In the genomic region with DNA sequence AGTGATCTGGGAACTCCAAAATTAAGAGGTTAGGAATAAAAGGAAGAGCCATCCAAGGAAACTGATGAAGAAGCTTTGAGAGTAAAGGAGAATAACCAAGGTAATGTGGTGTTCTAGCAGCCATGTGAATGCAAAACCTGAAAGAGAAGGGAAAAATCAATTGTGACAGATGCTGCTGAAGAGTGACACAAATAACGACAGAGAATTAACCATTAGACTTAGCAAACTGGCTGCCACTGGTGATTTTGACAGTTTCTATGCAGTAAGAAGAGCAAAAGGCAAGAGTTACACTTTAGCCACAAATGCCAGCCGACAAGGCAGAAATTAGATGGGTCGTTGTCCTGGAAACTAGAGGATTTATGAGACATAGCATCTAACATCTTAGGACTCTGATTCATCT, we compare ENCODE assay signal across 19 cellular contexts. TPM values are rescaled to one million over a fixed set of nuclear protein-coding genes. Genes with fewer than 3 reads are reported as not detected.
DNase-seq lines count a peak whose midpoint lies in the region; ATAC-seq and TF ChIP-seq lines count a peak whose summit lies in the region.
"Had no signal": no experiment of that assay in that cellular context is flagged by ENCODE, and none has a peak within 500 bp of the region (broad histone marks: within the 10 kb centered on the region; RNA-seq: fewer than 3 reads in every experiment).

No MANE protein-coding gene starts in this region.

- H3K27me3 Mint-ChIP-seq in activated CD8-positive, alpha-beta T cell treated with anti-CD3 and anti-CD28 coated beads for 36 hours: peaks cover 4% of the 10 kb centered on the region

- POLR2A ChIA-PET in activated CD8-positive, alpha-beta T cell treated with anti-CD3 and anti-CD28 coated beads for 36 hours (lab: Charles Lee): no interaction called here

- DNase-seq in foreskin keratinocyte (no peak), COLO829 (ENCODE audit: low spot score) (no peak)
- no peak for DNase-seq in activated CD8-positive, alpha-beta T cell treated with anti-CD3 and anti-CD28 coated beads for 36 hours
- no peak for DNase-seq in stimulated activated CD4-positive, alpha-beta T cell treated with anti-CD3 and anti-CD28 coated beads, Interleukin-15, amount 100 ng/mL, for 24 hours
- DNase-seq: CD4-positive, alpha-beta T cell; CD8-positive, alpha-beta memory T cell; COR-L47; DMS153; DND-41; GM23248; H7; HCEC 1CT had no signal

- intact Hi-C loops in activated CD8-positive, alpha-beta T cell treated with anti-CD3 and anti-CD28 coated beads for 36 hours (cut with micrococcal nuclease): no loop called here

- no peaks in the 10 kb centered on the region for H3K9me3 Mint-ChIP-seq in activated CD8-positive, alpha-beta T cell treated with anti-CD3 and anti-CD28 coated beads for 36 hours
- H3K9me3 Mint-ChIP-seq: CD4-positive, alpha-beta T cell had no signal

- ATAC-seq in foreskin keratinocyte: peak; percentile 73
- no peak for ATAC-seq in activated CD8-positive, alpha-beta T cell treated with anti-CD3 and anti-CD28 coated beads for 36 hours
- ATAC-seq in HG02610 (IDR thresholded peaks at IDR 0.05; ENCODE audit: unreplicated experiment): no peak

- H3K4me3 Mint-ChIP-seq in activated CD8-positive, alpha-beta T cell treated with anti-CD3 and anti-CD28 coated beads for 36 hours: no peak overlapping the region
- H3K4me3 Mint-ChIP-seq: B cell; CD4-positive, alpha-beta T cell; CD8-positive, alpha-beta memory T cell had no signal

- peak; percentile 94 for TF ChIP-seq EP300 in neural cell (conservative IDR thresholded peaks at IDR 0.05; ENCODE audit: poor library complexity, severe bottlenecking)

- H3K9me3 ChIP-seq in neural cell (ENCODE audit: low read length): no peaks in the 10 kb centered on the region
- H3K9me3 ChIP-seq: BLaER1 had no signal

- no peaks in the 10 kb centered on the region for H3K9me2 ChIP-seq in neural cell (ENCODE audit: insufficient read depth, low read length)

- H3K27ac ChIP-seq in angular gyrus (ENCODE audit: low read depth, low read length) (peak overlapping the region; percentile 45), foreskin keratinocyte (no peak overlapping the region), neural cell (ENCODE audit: low read length) (peak overlapping the region; percentile 77)
- H3K27ac ChIP-seq: BLaER1, C4-2B, GM23248 had no signal

- no peaks in the 10 kb centered on the region for H3K36me3 Mint-ChIP-seq in activated CD8-positive, alpha-beta T cell treated with anti-CD3 and anti-CD28 coated beads for 36 hours (ENCODE audit: low read depth)
- H3K36me3 Mint-ChIP-seq: CD8-positive, alpha-beta memory T cell had no signal

- peaks cover 6% of the 10 kb centered on the region for H3F3A ChIP-seq in neural cell (ENCODE audit: insufficient read depth, low read length, poor library complexity, severe bottlenecking)

- H4K20me1 ChIP-seq in neural cell (ENCODE audit: insufficient read depth): no peaks in the 10 kb centered on the region
- H4K20me1 ChIP-seq: BLaER1 had no signal

- no peaks in the 10 kb centered on the region for H3K36me3 ChIP-seq in neural cell (ENCODE audit: insufficient read depth, low read length)
- H3K36me3 ChIP-seq: BLaER1 had no signal

- H3K4me2 ChIP-seq in neural cell (ENCODE audit: low read length): peak overlapping the region; percentile 22
- H3K4me2 ChIP-seq: BLaER1 had no signal

- TF ChIP-seq CTCF in foreskin keratinocyte (conservative IDR thresholded peaks at IDR 0.05) (no peak), neural cell (IDR thresholded peaks at IDR 0.05; ENCODE audit: poor library complexity, severe bottlenecking) (no peak)
- TF ChIP-seq CTCF in activated CD8-positive, alpha-beta T cell treated with anti-CD3 and anti-CD28 coated beads for 36 hours (IDR thresholded peaks at IDR 0.05): no peak

- H3K4me1 ChIP-seq in foreskin keratinocyte: no peaks in the 10 kb centered on the region
- H3K4me1 ChIP-seq: BLaER1 had no signal

- CTCF ChIA-PET in activated CD8-positive, alpha-beta T cell treated with anti-CD3 and anti-CD28 coated beads for 36 hours (lab: Charles Lee): interaction anchor here (1.1 kb wide), 1 partner anchor 12 kb away, joined by 3 read pairs; no protein-coding TSS in a partner anchor

- H3K27me3 ChIP-seq in foreskin keratinocyte (peaks cover 8% of the 10 kb centered on the region), neural cell (ENCODE audit: insufficient read depth, low read depth, low read length) (no peaks in the 10 kb centered on the region)
- H3K27me3 ChIP-seq: BLaER1 had no signal

- H3K9ac ChIP-seq in neural cell (ENCODE audit: low read length): peak overlapping the region; percentile 34
- H3K9ac ChIP-seq: BLaER1, GM23248 had no signal

- no peak overlapping the region for H2AFZ ChIP-seq in neural cell (ENCODE audit: low read depth, low read length)
- H2AFZ ChIP-seq: GM23248 had no signal

- no peaks in the 10 kb centered on the region for H3K4me1 Mint-ChIP-seq in activated CD8-positive, alpha-beta T cell treated with anti-CD3 and anti-CD28 coated beads for 36 hours (ENCODE audit: low read depth)
- H3K4me1 Mint-ChIP-seq: B cell had no signal

- no peak overlapping the region for H3K27ac Mint-ChIP-seq in activated CD8-positive, alpha-beta T cell treated with anti-CD3 and anti-CD28 coated beads for 36 hours
- H3K27ac Mint-ChIP-seq: B cell; CD4-positive, alpha-beta T cell; CD8-positive, alpha-beta memory T cell had no signal

- H3K79me2 ChIP-seq in neural cell (replicated peaks; ENCODE audit: insufficient read depth, low read length): no peaks in the 10 kb centered on the region

- peak overlapping the region; percentile 25 for H3K4me3 ChIP-seq in neural cell (ENCODE audit: low read length)
- H3K4me3 ChIP-seq: BLaER1, GM23248 had no signal

- no peak for TF ChIP-seq RAD21 in neural cell (conservative IDR thresholded peaks at IDR 0.05)

TF ChIP-seq in neural cell, 6 proteins besides CTCF, POLR2A, EP300 and RAD21:
- TF ChIP-seq, protein P1, sequence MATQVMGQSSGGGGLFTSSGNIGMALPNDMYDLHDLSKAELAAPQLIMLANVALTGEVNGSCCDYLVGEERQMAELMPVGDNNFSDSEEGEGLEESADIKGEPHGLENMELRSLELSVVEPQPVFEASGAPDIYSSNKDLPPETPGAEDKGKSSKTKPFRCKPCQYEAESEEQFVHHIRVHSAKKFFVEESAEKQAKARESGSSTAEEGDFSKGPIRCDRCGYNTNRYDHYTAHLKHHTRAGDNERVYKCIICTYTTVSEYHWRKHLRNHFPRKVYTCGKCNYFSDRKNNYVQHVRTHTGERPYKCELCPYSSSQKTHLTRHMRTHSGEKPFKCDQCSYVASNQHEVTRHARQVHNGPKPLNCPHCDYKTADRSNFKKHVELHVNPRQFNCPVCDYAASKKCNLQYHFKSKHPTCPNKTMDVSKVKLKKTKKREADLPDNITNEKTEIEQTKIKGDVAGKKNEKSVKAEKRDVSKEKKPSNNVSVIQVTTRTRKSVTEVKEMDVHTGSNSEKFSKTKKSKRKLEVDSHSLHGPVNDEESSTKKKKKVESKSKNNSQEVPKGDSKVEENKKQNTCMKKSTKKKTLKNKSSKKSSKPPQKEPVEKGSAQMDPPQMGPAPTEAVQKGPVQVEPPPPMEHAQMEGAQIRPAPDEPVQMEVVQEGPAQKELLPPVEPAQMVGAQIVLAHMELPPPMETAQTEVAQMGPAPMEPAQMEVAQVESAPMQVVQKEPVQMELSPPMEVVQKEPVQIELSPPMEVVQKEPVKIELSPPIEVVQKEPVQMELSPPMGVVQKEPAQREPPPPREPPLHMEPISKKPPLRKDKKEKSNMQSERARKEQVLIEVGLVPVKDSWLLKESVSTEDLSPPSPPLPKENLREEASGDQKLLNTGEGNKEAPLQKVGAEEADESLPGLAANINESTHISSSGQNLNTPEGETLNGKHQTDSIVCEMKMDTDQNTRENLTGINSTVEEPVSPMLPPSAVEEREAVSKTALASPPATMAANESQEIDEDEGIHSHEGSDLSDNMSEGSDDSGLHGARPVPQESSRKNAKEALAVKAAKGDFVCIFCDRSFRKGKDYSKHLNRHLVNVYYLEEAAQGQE (IDR thresholded peaks at IDR 0.05; ENCODE audit: borderline replicate concordance): peak; percentile 50
- TF ChIP-seq TAF1 (IDR thresholded peaks at IDR 0.05; ENCODE audit: low read depth) (no peak), EZH2 (IDR thresholded peaks at IDR 0.05; ENCODE audit: borderline replicate concordance, insufficient read depth, low read length, poor library complexity, severe bottlenecking) (no peak), SMC3 (conservative IDR thresholded peaks at IDR 0.05; ENCODE audit: poor library complexity) (no peak), MXI1 (conservative IDR thresholded peaks at IDR 0.05; ENCODE audit: poor library complexity, severe bottlenecking) (no peak), POLR2AphosphoS5 (IDR thresholded peaks at IDR 0.05) (peak; percentile 75)

RNA-seq across cellular contexts. Expression of a gene that starts 13.1 kb away (rescaled TPM):
- 2.6 and 3.1 TPM in 2 replicates for total RNA-seq in foreskin keratinocyte
- polyA plus RNA-seq in foreskin keratinocyte (0.87 and 1.3 TPM in 2 replicates), neural cell (1.3 and 2.8 TPM in 2 replicates)
- polyA minus RNA-seq in neural cell: 0.49 and 0.81 TPM in 2 replicates
- under 1 TPM in 1 of 2 experiments, not detected in 1; 0.09 TPM for total RNA-seq in activated CD8-positive, alpha-beta T cell treated with anti-CD3 and anti-CD28 coated beads for 36 hours
- polyA plus RNA-seq: CD8-positive, alpha-beta memory T cell had no signal

RNA-seq across cellular contexts. Expression of a gene that starts 24.4 kb away (rescaled TPM):
- total RNA-seq in foreskin keratinocyte: 0.99 and 1.5 TPM in 2 replicates
- polyA plus RNA-seq in foreskin keratinocyte: 0.24 and 0.37 TPM in 2 replicates
- polyA plus RNA-seq in neural cell: 0.40 and 4.9 TPM in 2 replicates
- 0.69 and 2.4 TPM in 2 replicates for polyA minus RNA-seq in neural cell
- not detected for total RNA-seq in activated CD8-positive, alpha-beta T cell treated with anti-CD3 and anti-CD28 coated beads for 36 hours
- total RNA-seq: H1 had no signal
- polyA plus RNA-seq: CD8-positive, alpha-beta memory T cell; H1 had no signal
